In the genomic region with DNA sequence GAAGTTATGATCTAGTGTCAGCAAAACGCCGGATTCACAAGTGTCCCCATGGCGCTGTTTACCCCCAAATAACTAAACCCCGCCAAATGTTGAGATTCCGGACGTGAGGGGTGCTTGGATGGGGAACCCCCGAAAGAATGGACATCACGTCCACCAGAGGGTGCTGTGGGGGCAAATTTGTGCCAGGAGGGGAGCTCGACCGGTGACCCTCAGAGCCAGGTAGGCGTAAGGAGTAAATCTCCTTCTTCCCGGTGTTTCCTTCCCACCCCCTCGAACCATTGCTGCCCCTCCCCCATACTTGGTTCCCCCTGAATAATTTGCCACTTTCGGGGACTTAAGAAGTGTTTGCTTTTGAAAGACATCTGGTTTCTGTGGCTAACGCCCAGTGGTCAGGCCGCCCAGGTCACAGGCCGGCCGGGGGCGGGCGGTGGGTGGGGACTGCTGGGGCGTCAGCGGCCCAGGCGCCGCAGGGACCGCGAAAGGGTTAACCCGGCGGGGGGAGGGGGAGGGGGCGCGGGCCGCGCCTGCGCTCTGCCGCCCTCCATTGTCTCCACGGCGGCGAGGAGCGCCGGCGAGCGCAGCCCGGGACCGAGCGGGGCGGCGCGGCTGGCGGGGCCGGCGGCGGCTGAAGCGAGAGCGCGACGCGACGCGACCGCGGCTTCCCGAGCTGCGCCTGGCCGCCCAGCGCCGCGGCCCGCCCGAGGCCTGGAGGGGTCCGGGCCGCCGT, we compare ENCODE assay signal across 8 cellular contexts. TPM values are rescaled to one million over a fixed set of nuclear protein-coding genes. Genes with fewer than 3 reads are reported as not detected.
DNase-seq lines count a peak whose midpoint lies in the region; ATAC-seq and TF ChIP-seq lines count a peak whose summit lies in the region.

Gene ZNRF1 (plus strand): TSS at position 544 of the 727 bp plus-strand sequence. CDS start 648 bp downstream, outside the sequence.

- H3K9ac ChIP-seq in subcutaneous abdominal adipose tissue (ENCODE audit: low read length in 5 of 5) = peak within 1 kb of the TSS in 4 of 5 donors; percentile 76 to 81 (median 80)

- H3K4me1 ChIP-seq in foreskin keratinocyte (peaks cover 17% of the 10 kb centered on the region), neuron (ENCODE audit: insufficient read depth, low read length) (peaks cover 17% of the 10 kb centered on the region), subcutaneous abdominal adipose tissue (ENCODE audit: control insufficient read depth in 5 of 5, insufficient read depth in 5 of 5, low read length in 5 of 5) (peaks cover 3 to 38% (median 33%) of the 10 kb centered on the region in 5 donors)

- H2AFZ ChIP-seq in neuron (ENCODE audit: low read depth, low read length) = peak within 1 kb of the TSS; percentile 70

- H3K36me3 ChIP-seq in neuron (ENCODE audit: insufficient read depth, low read length) (peaks cover 10% of the 10 kb centered on the region), subcutaneous abdominal adipose tissue (ENCODE audit: control insufficient read depth in 5 of 5, insufficient read depth in 5 of 5, low read length in 5 of 5) (no peaks in the 10 kb centered on the region)

- H3K4me3 ChIP-seq in neuron (ENCODE audit: low read length) = peak within 1 kb of the TSS; percentile 76
- H3K4me3 ChIP-seq in subcutaneous abdominal adipose tissue (ENCODE audit: low read depth in 1 of 5, low read length in 5 of 5) = peak within 1 kb of the TSS; percentile 80 to 88 (median 85)

- ATAC-seq in GM21447 (IDR thresholded peaks at IDR 0.05; ENCODE audit: unreplicated experiment) (peak; percentile 57), foreskin keratinocyte (peak; percentile 73)

- H3K27me3 ChIP-seq in foreskin keratinocyte = no peaks in the 10 kb centered on the region
- no peaks in the 10 kb centered on the region for H3K27me3 ChIP-seq in neuron (ENCODE audit: insufficient read depth, low read length)
- H3K27me3 ChIP-seq in subcutaneous abdominal adipose tissue (ENCODE audit: control insufficient read depth in 5 of 5, insufficient read depth in 4 of 5, low read length in 5 of 5) = no peaks in the 10 kb centered on the region

- TF ChIP-seq CTCF in foreskin keratinocyte (conservative IDR thresholded peaks at IDR 0.05) = peak; percentile 86

- DNase-seq in DMS53 (lab: John Stamatoyannopoulos, UW) = peak; percentile 92
- peak; percentile 89 for DNase-seq in HuH-7.5 (ENCODE audit: low spot score)
- peak; percentile 84 to 88 for DNase-seq in SHP77 (lab: John Stamatoyannopoulos, UW)
- DNase-seq in activated gamma-delta T cell (lab: John Stamatoyannopoulos, UW) = peak; percentile 56
- peak in 1 of 2 donors; percentile 74 for DNase-seq in foreskin keratinocyte

- H3K9me3 ChIP-seq in neuron (ENCODE audit: low read length) = no peaks in the 10 kb centered on the region
- no peaks in the 10 kb centered on the region for H3K9me3 ChIP-seq in subcutaneous abdominal adipose tissue (ENCODE audit: control insufficient read depth in 5 of 5, low read length in 5 of 5)

- H3K27ac ChIP-seq in foreskin keratinocyte = peak within 1 kb of the TSS; percentile 56
- H3K27ac ChIP-seq in subcutaneous abdominal adipose tissue (ENCODE audit: low read depth, low read length) = peak within 1 kb of the TSS; percentile 74

RNA-seq across cellular contexts. Expression of gene ZNRF1, which starts in this region (rescaled TPM):
- total RNA-seq in foreskin keratinocyte = 17.4 and 18.5 TPM in 2 replicates
- 22.2 and 22.8 TPM in 2 replicates for polyA plus RNA-seq in foreskin keratinocyte
